23 cellular contexts compared by ENCODE assay signal in genomic region chr12:11963841-11964471, GRCh38.
"Had no signal": no experiment of that assay in that cellular context is flagged by ENCODE, and none has a peak within 500 bp of the region (broad histone marks: within the 10 kb centered on the region; RNA-seq: fewer than 3 reads in every experiment).

No MANE protein-coding gene starts in this region.

- H3K27me3 Mint-ChIP-seq: dendritic cell treated with granulocyte-macrophage colony-stimulating factor and Interleukin-4, amounts not matched to agents 40 ng/mL and 50 ng/mL, for 4 days; memory B cell; naive thymus-derived CD4-positive, alpha-beta T cell had no signal

- H3K4me3 Mint-ChIP-seq: dendritic cell treated with granulocyte-macrophage colony-stimulating factor and Interleukin-4, amounts not matched to agents 40 ng/mL and 50 ng/mL, for 4 days; memory B cell; naive thymus-derived CD4-positive, alpha-beta T cell; nephron; stimulated activated naive CD8-positive, alpha-beta T cell treated with anti-CD3 and anti-CD28 coated beads, Interleukin-15, amount 100 ng/mL, for 72 hours had no signal

- DNase-seq: effector CD8-positive, alpha-beta T cell; foreskin fibroblast; gastrocnemius medialis; midbrain; naive thymus-derived CD4-positive, alpha-beta T cell; nucleus accumbens; stimulated activated CD4-positive, alpha-beta T cell treated with anti-CD3 and anti-CD28 coated beads, Interleukin-12 subunit alpha, Interleukin-12 subunit beta, amount 100 ng/mL, for 4 hours; stimulated activated CD4-positive, alpha-beta T cell treated with anti-CD3 and anti-CD28 coated beads, Interleukin-1b, Interleukin-23, amount 100 ng/mL, for 48 hours; stimulated activated CD4-positive, alpha-beta T cell treated with anti-CD3 and anti-CD28 coated beads, Interleukin-4, amount 100 ng/mL, for 1 hour; stimulated activated CD8-positive, alpha-beta memory T cell treated with anti-CD3 and anti-CD28 coated beads, Interleukin-4, amount 100 ng/mL, for 48 hours; stimulated activated naive CD4-positive, alpha-beta T cell; stimulated activated naive CD8-positive, alpha-beta T cell treated with anti-CD3 and anti-CD28 coated beads, Interleukin-15, amount 100 ng/mL, for 72 hours; trophoblast cell had no signal

- ATAC-seq: gastrocnemius medialis; left lobe of liver; naive thymus-derived CD4-positive, alpha-beta T cell; sciatic nerve; stimulated activated naive CD8-positive, alpha-beta T cell treated with anti-CD3 and anti-CD28 coated beads, Interleukin-15, amount 100 ng/mL, for 72 hours had no signal

- H3K27me3 ChIP-seq: gastrocnemius medialis, right atrium auricular region, suprapubic skin had no signal

- H3K4me1 Mint-ChIP-seq: memory B cell, nephron had no signal

- H3K9me3 Mint-ChIP-seq: dendritic cell treated with granulocyte-macrophage colony-stimulating factor and Interleukin-4, amounts not matched to agents 40 ng/mL and 50 ng/mL, for 4 days; stimulated activated naive CD8-positive, alpha-beta T cell treated with anti-CD3 and anti-CD28 coated beads, Interleukin-15, amount 100 ng/mL, for 72 hours had no signal

- H3K4me3 ChIP-seq: gastrocnemius medialis, lung, prostate gland, right atrium auricular region, smooth muscle cell, suprapubic skin had no signal

- H3K36me3 ChIP-seq: gastrocnemius medialis, prostate gland, right atrium auricular region, suprapubic skin had no signal

- H3K27ac Mint-ChIP-seq: dendritic cell treated with granulocyte-macrophage colony-stimulating factor and Interleukin-4, amounts not matched to agents 40 ng/mL and 50 ng/mL, for 4 days; memory B cell; nephron had no signal

- H3K27ac ChIP-seq: gastrocnemius medialis, prostate gland, right atrium auricular region, suprapubic skin had no signal
